1 cellular context compared by ENCODE assay signal in the genomic region with DNA sequence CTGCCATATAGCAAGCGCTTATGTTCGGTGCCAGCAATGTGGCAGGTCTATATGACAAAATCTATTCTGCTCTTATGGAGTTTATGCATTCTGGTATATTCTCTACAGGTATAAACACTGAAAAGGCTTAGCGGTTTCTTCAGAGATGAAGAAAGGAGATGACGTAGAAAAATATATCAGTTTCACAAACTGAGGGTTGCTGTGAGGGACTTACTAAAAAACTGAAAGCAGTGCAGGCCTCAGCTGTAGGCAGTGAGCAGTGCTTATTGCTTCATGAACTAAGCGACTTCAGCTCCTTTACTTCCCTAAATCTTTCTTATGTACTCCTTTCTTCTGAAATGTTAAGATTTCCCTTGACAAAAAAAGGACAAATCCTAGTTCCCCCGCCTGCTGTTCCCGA.
TF ChIP-seq lines count a peak whose summit lies in the region.

No MANE protein-coding gene starts in this region.

TF ChIP-seq in GM12878, 131 proteins besides CTCF, POLR2A, EP300 and RAD21 (continued from another document):
- TF ChIP-seq NFYA (IDR thresholded peaks at IDR 0.05; ENCODE audit: borderline replicate concordance, low read depth, low read length) (no peak), CREB1 (IDR thresholded peaks at IDR 0.05; ENCODE audit: low read depth) (peak; percentile 62; the same call in 1 of the 2 replicates), TCF3 (IDR thresholded peaks at IDR 0.05; ENCODE audit: borderline replicate concordance, insufficient read depth, low read depth, low read length) (no peak), SIX5 (IDR thresholded peaks at IDR 0.05; ENCODE audit: low read depth, low read length, severe bottlenecking) (no peak), FOXM1 (IDR thresholded peaks at IDR 0.05; ENCODE audit: low read depth, low read length) (no peak), RUNX3 (IDR thresholded peaks at IDR 0.05; ENCODE audit: low read length) (peak; percentile 14; the same call in 1 of the 2 replicates)
- TF ChIP-seq, protein P1, sequence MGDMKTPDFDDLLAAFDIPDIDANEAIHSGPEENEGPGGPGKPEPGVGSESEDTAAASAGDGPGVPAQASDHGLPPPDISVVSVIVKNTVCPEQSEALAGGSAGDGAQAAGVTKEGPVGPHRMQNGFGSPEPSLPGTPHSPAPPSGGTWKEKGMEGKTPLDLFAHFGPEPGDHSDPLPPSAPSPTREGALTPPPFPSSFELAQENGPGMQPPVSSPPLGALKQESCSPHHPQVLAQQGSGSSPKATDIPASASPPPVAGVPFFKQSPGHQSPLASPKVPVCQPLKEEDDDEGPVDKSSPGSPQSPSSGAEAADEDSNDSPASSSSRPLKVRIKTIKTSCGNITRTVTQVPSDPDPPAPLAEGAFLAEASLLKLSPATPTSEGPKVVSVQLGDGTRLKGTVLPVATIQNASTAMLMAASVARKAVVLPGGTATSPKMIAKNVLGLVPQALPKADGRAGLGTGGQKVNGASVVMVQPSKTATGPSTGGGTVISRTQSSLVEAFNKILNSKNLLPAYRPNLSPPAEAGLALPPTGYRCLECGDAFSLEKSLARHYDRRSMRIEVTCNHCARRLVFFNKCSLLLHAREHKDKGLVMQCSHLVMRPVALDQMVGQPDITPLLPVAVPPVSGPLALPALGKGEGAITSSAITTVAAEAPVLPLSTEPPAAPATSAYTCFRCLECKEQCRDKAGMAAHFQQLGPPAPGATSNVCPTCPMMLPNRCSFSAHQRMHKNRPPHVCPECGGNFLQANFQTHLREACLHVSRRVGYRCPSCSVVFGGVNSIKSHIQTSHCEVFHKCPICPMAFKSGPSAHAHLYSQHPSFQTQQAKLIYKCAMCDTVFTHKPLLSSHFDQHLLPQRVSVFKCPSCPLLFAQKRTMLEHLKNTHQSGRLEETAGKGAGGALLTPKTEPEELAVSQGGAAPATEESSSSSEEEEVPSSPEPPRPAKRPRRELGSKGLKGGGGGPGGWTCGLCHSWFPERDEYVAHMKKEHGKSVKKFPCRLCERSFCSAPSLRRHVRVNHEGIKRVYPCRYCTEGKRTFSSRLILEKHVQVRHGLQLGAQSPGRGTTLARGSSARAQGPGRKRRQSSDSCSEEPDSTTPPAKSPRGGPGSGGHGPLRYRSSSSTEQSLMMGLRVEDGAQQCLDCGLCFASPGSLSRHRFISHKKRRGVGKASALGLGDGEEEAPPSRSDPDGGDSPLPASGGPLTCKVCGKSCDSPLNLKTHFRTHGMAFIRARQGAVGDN (IDR thresholded peaks at IDR 0.05) = peak; percentile 54; the same call in 1 of the 2 replicates
